In genomic region chr19:46515290-46515609, GRCh38 we compare ENCODE assay signal across 3 cellular contexts.
TF ChIP-seq lines count a peak whose summit lies in the region.

No MANE protein-coding gene starts in this region.

TF ChIP-seq in A549, 52 proteins besides CTCF, POLR2A, EP300 and RAD21:
- TF ChIP-seq ZFP36 (IDR thresholded peaks at IDR 0.05; ENCODE audit: borderline replicate concordance, partially characterized antibody): peak; percentile 90
- 0 out of 2 replicates have a peak, but pooled peaks have one; percentile 19 for TF ChIP-seq CHD4 (IDR thresholded peaks at IDR 0.05; ENCODE audit: borderline replicate concordance)
- TF ChIP-seq PHF8 (IDR thresholded peaks at IDR 0.05; ENCODE audit: borderline replicate concordance, low read depth): no peak
- TF ChIP-seq ZSCAN20 (CRISPR knock-in tag; IDR thresholded peaks at IDR 0.05): no peak
- no peak for TF ChIP-seq ZNF302 (CRISPR knock-in tag; IDR thresholded peaks at IDR 0.05)
- no peak for TF ChIP-seq HOXB13 (CRISPR knock-in tag; IDR thresholded peaks at IDR 0.05; ENCODE audit: low read depth)
- no peak for TF ChIP-seq FOSB (CRISPR knock-in tag; IDR thresholded peaks at IDR 0.05)
- TF ChIP-seq BCL3 (IDR thresholded peaks at IDR 0.05): no peak
- TF ChIP-seq REST (IDR thresholded peaks at IDR 0.05): no peak
- no peak for TF ChIP-seq EHF (CRISPR knock-in tag; IDR thresholded peaks at IDR 0.05)

TF ChIP-seq in HCT116, 20 proteins besides CTCF, POLR2A, EP300 and RAD21:
- TF ChIP-seq FOSL1 (IDR thresholded peaks at IDR 0.05; ENCODE audit: low read depth): no peak

TF ChIP-seq in WTC11, 78 proteins besides CTCF, POLR2A, EP300 and RAD21:
- TF ChIP-seq AFF4 (CRISPR knock-in tag; IDR thresholded peaks at IDR 0.05; ENCODE audit: borderline replicate concordance) (no peak), GTF2I (CRISPR knock-in tag; conservative IDR thresholded peaks at IDR 0.05) (peak; percentile 63; the same call in 1 of the 2 replicates)
